ENCODE assay signal across 8 cellular contexts in genomic region chr12:75944905-75945412, GRCh38.
DNase-seq lines count a peak whose midpoint lies in the region; ATAC-seq and TF ChIP-seq lines count a peak whose summit lies in the region.

No MANE protein-coding gene starts in this region.

- H3K9me2 ChIP-seq in GM23248 (ENCODE audit: insufficient read depth): no peaks in the 10 kb centered on the region

- H4K20me1 ChIP-seq in GM23248 (ENCODE audit: insufficient read depth): no peaks in the 10 kb centered on the region

- no peak for TF ChIP-seq CTCF in epithelial cell of esophagus (IDR thresholded peaks at IDR 0.05; ENCODE audit: insufficient read depth, low read depth, low read length, missing control alignments)

- DNase-seq in GM23248 (no peak), SJSA1 (ENCODE audit: low read depth in 1 of 2, low spot score in 2 of 2) (no peak), epithelial cell of esophagus (ENCODE audit: low read depth) (peak; percentile 58), SIG-M5 treated with dmso at 0.1 percent for 504 hours (lab: John Stamatoyannopoulos, UW; ENCODE audit: unreplicated experiment) (no peak), KG1 (lab: John Stamatoyannopoulos, UW) (no peak), left colon (no peak)

- H3K4me2 ChIP-seq in GM23248 (ENCODE audit: unreplicated experiment) (peak overlapping the region; percentile 72), skeletal muscle satellite cell (ENCODE audit: low read length) (peak overlapping the region; percentile 71)

- peak overlapping the region; percentile 34; the same call in 1 of the 2 replicates for H2AFZ ChIP-seq in GM23248

- H3K9ac ChIP-seq in GM23248 (no peak overlapping the region), skeletal muscle satellite cell (ENCODE audit: low read depth, low read length) (peak overlapping the region; percentile 54)

- no peaks in the 10 kb centered on the region for H3K79me2 ChIP-seq in GM23248 (ENCODE audit: insufficient read depth)

- H3K4me3 ChIP-seq in GM23248: peak overlapping the region; percentile 30; the same call in 1 of the 2 replicates
- H3K4me3 ChIP-seq in SJSA1: no peak overlapping the region
- H3K4me3 ChIP-seq in epithelial cell of esophagus (ENCODE audit: low read length): no peak overlapping the region
- peak overlapping the region; percentile 6 for H3K4me3 ChIP-seq in skeletal muscle satellite cell (ENCODE audit: low read length)

- peaks cover 26% of the 10 kb centered on the region for H3K4me1 ChIP-seq in GM23248 (ENCODE audit: insufficient read depth)
- peaks cover 34% of the 10 kb centered on the region for H3K4me1 ChIP-seq in SJSA1 (replicated peaks)
- peaks cover 27% of the 10 kb centered on the region for H3K4me1 ChIP-seq in skeletal muscle satellite cell (ENCODE audit: control insufficient read depth, insufficient read depth, low read length)

- no peak for ATAC-seq in HG03469 (IDR thresholded peaks at IDR 0.05; ENCODE audit: unreplicated experiment)
- no peak for ATAC-seq in left colon

- no peaks in the 10 kb centered on the region for H3K27me3 ChIP-seq in GM23248 (replicated peaks; ENCODE audit: insufficient read depth)
- H3K27me3 ChIP-seq in SJSA1 (replicated peaks): no peaks in the 10 kb centered on the region
- H3K27me3 ChIP-seq in skeletal muscle satellite cell (ENCODE audit: control insufficient read depth, insufficient read depth, low read length): no peaks in the 10 kb centered on the region

- no peaks in the 10 kb centered on the region for H3K9me3 ChIP-seq in GM23248 (ENCODE audit: low read depth)
- H3K9me3 ChIP-seq in SJSA1 (replicated peaks): no peaks in the 10 kb centered on the region
- H3K9me3 ChIP-seq in skeletal muscle satellite cell (replicated peaks; ENCODE audit: low read length): no peaks in the 10 kb centered on the region

- WGBS in GM23248 (ENCODE audit: low coverage in 1 of 2, low lambda C conversion rate in 2 of 2, missing lambda C conversion rate in 2 of 2), 2 experiments: 58 to 70% methylated on average over 4 of the region's 4 CpGs

- H3K36me3 ChIP-seq in GM23248 (ENCODE audit: low read depth) (no peaks in the 10 kb centered on the region), SJSA1 (no peaks in the 10 kb centered on the region), skeletal muscle satellite cell (ENCODE audit: insufficient read depth, low read length) (no peaks in the 10 kb centered on the region)

- intact Hi-C loops in left colon (cut with DNase I, micrococcal nuclease): no loop called here

- peaks cover 25% of the 10 kb centered on the region for H3F3A ChIP-seq in GM23248 (ENCODE audit: insufficient read depth)

- in situ Hi-C loops in GM23248 (cut with MboI): no loop called here

- H3K27ac ChIP-seq in GM23248 (peak overlapping the region; percentile 84), SJSA1 (peak overlapping the region; percentile 84)

Comparison
In these comparisons a context has a peak if more than half of its experiments do, and no peak if none do; other contexts are left out.
1. H3K4me3 ChIP-seq: peak in GM23248 (single experiment) and skeletal muscle satellite cell (single experiment); none in SJSA1 (single experiment) and epithelial cell of esophagus (single experiment).